In the genomic region with DNA sequence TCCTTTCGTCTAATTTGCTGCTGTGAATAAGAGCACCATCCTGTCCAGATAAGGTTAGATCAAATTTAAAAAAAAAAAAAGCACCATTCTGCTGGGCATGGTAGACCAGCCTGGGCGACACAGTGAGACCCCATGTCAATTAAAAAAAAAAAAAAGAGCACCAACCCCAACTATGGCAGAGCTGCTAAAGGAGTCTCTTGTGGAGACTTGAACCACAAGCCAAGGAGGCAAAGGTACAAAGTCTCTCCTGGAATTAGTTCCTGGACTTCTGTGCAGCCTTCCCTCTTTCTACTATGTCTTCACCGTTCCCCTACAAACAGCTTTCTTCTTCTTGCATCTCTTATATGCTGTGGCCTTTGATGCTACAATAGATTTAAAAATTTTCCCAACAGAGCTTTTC, we compare ENCODE assay signal across 8 cellular contexts. TPM values are rescaled to one million over a fixed set of nuclear protein-coding genes. Genes with fewer than 3 reads are reported as not detected.
DNase-seq lines count a peak whose midpoint lies in the region; ATAC-seq, FAIRE-seq and TF ChIP-seq lines count a peak whose summit lies in the region.
"Had no signal": no experiment of that assay in that cellular context is flagged by ENCODE, and none has a peak within 500 bp of the region (broad histone marks: within the 10 kb centered on the region; RNA-seq: fewer than 3 reads in every experiment).

No MANE protein-coding gene starts in this region.

- CTCF ChIA-PET in activated CD8-positive, alpha-beta T cell treated with anti-CD3 and anti-CD28 coated beads, Interleukin-2, amount 10 ng/mL, durations not matched to agents 7 days and 5 days (lab: Charles Lee): interaction anchor here (0.6 to 2.4 kb wide), 3 partner anchors 12 to 93 kb away, joined by 4 to 10 read pairs (median 4); no protein-coding TSS in a partner anchor

- peak overlapping the region; percentile 99 for H3K4me3 Mint-ChIP-seq in activated CD8-positive, alpha-beta T cell treated with anti-CD3 and anti-CD28 coated beads, Interleukin-2, amount 10 ng/mL, durations not matched to agents 7 days and 5 days
- H3K4me3 Mint-ChIP-seq in stimulated activated memory B cell treated with anti-CD40 and anti-IgM and Interleukin-4, amounts not matched to agents 10 μg/mL and 1 μg/mL and 100 μg/mL, for 72 hours: peak overlapping the region; percentile 91

- no peak for ATAC-seq in activated CD8-positive, alpha-beta T cell treated with anti-CD3 and anti-CD28 coated beads, Interleukin-2, amount 10 ng/mL, durations not matched to agents 7 days and 5 days
- ATAC-seq in stimulated activated memory B cell treated with anti-CD40 and anti-IgM and Interleukin-4, amounts not matched to agents 10 μg/mL and 1 μg/mL and 100 μg/mL, for 72 hours: no peak
- ATAC-seq in HG03520 (IDR thresholded peaks at IDR 0.05; ENCODE audit: unreplicated experiment): no peak

- H3K9me3 Mint-ChIP-seq in activated CD8-positive, alpha-beta T cell treated with anti-CD3 and anti-CD28 coated beads, Interleukin-2, amount 10 ng/mL, durations not matched to agents 7 days and 5 days (ENCODE audit: insufficient read depth): no peaks in the 10 kb centered on the region
- H3K9me3 Mint-ChIP-seq in stimulated activated memory B cell treated with anti-CD40 and anti-IgM and Interleukin-4, amounts not matched to agents 10 μg/mL and 1 μg/mL and 100 μg/mL, for 72 hours: no peaks in the 10 kb centered on the region

- H3K27me3 Mint-ChIP-seq in activated CD8-positive, alpha-beta T cell treated with anti-CD3 and anti-CD28 coated beads, Interleukin-2, amount 10 ng/mL, durations not matched to agents 7 days and 5 days (ENCODE audit: low read depth): no peaks in the 10 kb centered on the region
- H3K27me3 Mint-ChIP-seq in stimulated activated memory B cell treated with anti-CD40 and anti-IgM and Interleukin-4, amounts not matched to agents 10 μg/mL and 1 μg/mL and 100 μg/mL, for 72 hours: no peaks in the 10 kb centered on the region

- H3K36me3 ChIP-seq in iPS-18a (ENCODE audit: control insufficient read depth, low read depth, low read length): no peaks in the 10 kb centered on the region

- H3K36me3 Mint-ChIP-seq in activated CD8-positive, alpha-beta T cell treated with anti-CD3 and anti-CD28 coated beads, Interleukin-2, amount 10 ng/mL, durations not matched to agents 7 days and 5 days (ENCODE audit: low read depth): peaks cover 9% of the 10 kb centered on the region
- H3K36me3 Mint-ChIP-seq in stimulated activated memory B cell treated with anti-CD40 and anti-IgM and Interleukin-4, amounts not matched to agents 10 μg/mL and 1 μg/mL and 100 μg/mL, for 72 hours: peaks cover 11% of the 10 kb centered on the region

- H3K27me3 ChIP-seq in HL-60 (ENCODE audit: insufficient read depth, poor library complexity, severe bottlenecking) (no peaks in the 10 kb centered on the region), iPS-18a (ENCODE audit: control insufficient read depth, insufficient read depth, low read length) (no peaks in the 10 kb centered on the region)

- no peak overlapping the region for H3K27ac ChIP-seq in HL-60 (replicated peaks)
- H3K27ac ChIP-seq in iPS-18a (ENCODE audit: low read length): no peak overlapping the region

- peak overlapping the region; percentile 98 for H3K9ac ChIP-seq in iPS-18a (ENCODE audit: low read length)

- POLR2A ChIA-PET in activated CD8-positive, alpha-beta T cell treated with anti-CD3 and anti-CD28 coated beads, Interleukin-2, amount 10 ng/mL, durations not matched to agents 7 days and 5 days (lab: Charles Lee): interaction anchor here (0.6 kb wide), 1 partner anchor 233 kb away, joined by 4 read pairs; no protein-coding TSS in a partner anchor

- DNase-seq in HL-60 (ENCODE audit: low read depth in 1 of 2, low spot score in 1 of 2) (no peak), AG20443 (ENCODE audit: low spot score) (no peak), GM19239 (ENCODE audit: insufficient read length, low spot score) (no peak)
- DNase-seq in activated CD8-positive, alpha-beta T cell treated with anti-CD3 and anti-CD28 coated beads, Interleukin-2, amount 10 ng/mL, durations not matched to agents 7 days and 5 days: no peak
- DNase-seq: stimulated activated naive CD4-positive, alpha-beta T cell had no signal

- H3K27ac Mint-ChIP-seq in activated CD8-positive, alpha-beta T cell treated with anti-CD3 and anti-CD28 coated beads, Interleukin-2, amount 10 ng/mL, durations not matched to agents 7 days and 5 days: no peak overlapping the region
- H3K27ac Mint-ChIP-seq in stimulated activated memory B cell treated with anti-CD40 and anti-IgM and Interleukin-4, amounts not matched to agents 10 μg/mL and 1 μg/mL and 100 μg/mL, for 72 hours: peak overlapping the region; percentile 95

- peak overlapping the region; percentile 91 for H3K4me3 ChIP-seq in HL-60 (replicated peaks; ENCODE audit: insufficient read depth, low read length)
- peak overlapping the region; percentile 98 for H3K4me3 ChIP-seq in iPS-18a (ENCODE audit: low read length)

- TF ChIP-seq CTCF in HL-60 (IDR thresholded peaks at IDR 0.05; ENCODE audit: insufficient read depth, low read length): no peak

- peaks cover 35% of the 10 kb centered on the region for H3K4me1 Mint-ChIP-seq in activated CD8-positive, alpha-beta T cell treated with anti-CD3 and anti-CD28 coated beads, Interleukin-2, amount 10 ng/mL, durations not matched to agents 7 days and 5 days (ENCODE audit: low read depth)
- H3K4me1 Mint-ChIP-seq in stimulated activated memory B cell treated with anti-CD40 and anti-IgM and Interleukin-4, amounts not matched to agents 10 μg/mL and 1 μg/mL and 100 μg/mL, for 72 hours: peaks cover 56% of the 10 kb centered on the region

- H3K9me3 ChIP-seq in iPS-18a (ENCODE audit: control insufficient read depth, low read depth, low read length): no peaks in the 10 kb centered on the region

- no peak for FAIRE-seq in GM19239 (lab: Jason Lieb, UNC)

- peaks cover 9% of the 10 kb centered on the region for H3K4me1 ChIP-seq in iPS-18a (ENCODE audit: control insufficient read depth, low read depth, low read length)

RNA-seq across cellular contexts. Expression of a gene that starts 1.3 kb away (rescaled TPM):
- total RNA-seq in activated CD8-positive, alpha-beta T cell treated with anti-CD3 and anti-CD28 coated beads, Interleukin-2, amount 10 ng/mL, durations not matched to agents 7 days and 5 days: 10 to 100 TPM; 21.5 to 24.9 TPM
